In the genomic region with DNA sequence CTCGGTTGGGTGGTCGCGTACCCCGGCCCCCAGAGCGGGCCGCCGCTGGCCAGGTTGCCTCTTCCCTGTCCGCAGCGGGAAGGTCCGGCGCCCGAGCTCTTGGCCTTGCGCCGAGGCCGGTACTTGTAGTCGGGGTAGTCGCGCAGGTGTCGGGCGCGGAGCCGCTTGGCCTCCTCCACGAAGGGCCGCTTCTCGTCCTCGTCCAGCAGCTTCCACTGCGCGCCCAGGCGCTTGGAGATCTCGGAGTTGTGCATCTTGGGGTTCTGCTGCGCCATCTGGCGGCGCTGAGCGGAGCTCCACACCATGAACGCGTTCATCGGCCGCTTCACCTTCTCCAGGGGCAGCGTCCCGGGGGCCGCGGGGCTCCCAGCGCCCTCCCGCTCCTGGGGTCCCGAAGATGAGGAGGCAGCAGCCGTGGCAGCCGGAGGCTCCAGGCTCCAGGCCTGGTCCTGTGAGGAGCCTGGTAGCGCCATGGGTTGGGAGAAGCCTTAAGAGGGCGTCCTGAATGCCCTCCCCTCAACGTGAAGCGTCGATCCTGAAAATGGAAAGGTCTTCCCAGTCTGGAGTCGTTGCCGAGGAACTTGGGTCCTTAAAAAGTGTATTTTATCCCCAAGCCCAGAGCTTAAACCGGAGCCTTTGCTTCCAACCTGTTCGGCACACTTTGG, we compare ENCODE assay signal across 8 cellular contexts.
A peak's percentile ranks its signal among the peaks of the same experiment; 100 is the strongest.
DNase-seq lines count a peak whose midpoint lies in the region; ATAC-seq, FAIRE-seq and TF ChIP-seq lines count a peak whose summit lies in the region.

No MANE protein-coding gene starts in this region.

- no peaks in the 10 kb centered on the region for H3K27me3 ChIP-seq in muscle layer of duodenum (ENCODE audit: low read depth, low read length)

- H3K27ac ChIP-seq in muscle layer of duodenum (ENCODE audit: low read length) = no peak overlapping the region

- H3K9me3 ChIP-seq in muscle layer of duodenum (ENCODE audit: control insufficient read depth in 1 of 2, low read length in 2 of 2) = no peaks in the 10 kb centered on the region

- peaks cover 0 to 34% of the 10 kb centered on the region in 2 donors for H3K4me1 ChIP-seq in muscle layer of duodenum (ENCODE audit: control insufficient read depth in 1 of 2, insufficient read depth in 2 of 2, low read length in 2 of 2)

- H3K4me3 ChIP-seq in fibroblast of mammary gland (ENCODE audit: control insufficient read depth, low read depth, low read length) (no peak overlapping the region), muscle layer of duodenum (ENCODE audit: low read depth in 1 of 2, low read length in 2 of 2) (peak overlapping the region; percentile 37 to 71)

- ATAC-seq in GM19455 (IDR thresholded peaks at IDR 0.05; ENCODE audit: unreplicated experiment) = no peak

- DNase-seq in D721Med (ENCODE audit: insufficient read length, low spot score) (peak; percentile 93), NCI-H82 treated with DMSO at 0.1 percent for 48 hours (lab: John Stamatoyannopoulos, UW; ENCODE audit: unreplicated experiment) (peak; percentile 59), fibroblast of mammary gland (ENCODE audit: low read depth) (peak; percentile 88), glomerular visceral epithelial cell (ENCODE audit: extremely low spot score) (no peak)
- peak; percentile 40 for DNase-seq in activated effector memory CD4-positive, alpha-beta T cell treated with Interleukin-2 at 50 U/mL for 16 hours
- peak; percentile 22 to 55 for DNase-seq in stimulated activated CD8-positive, alpha-beta memory T cell treated with anti-CD3 and anti-CD28 coated beads, Interleukin-7, amount 100 ng/mL, for 4 hours (ENCODE audit: low read depth in 2 of 2)

- FAIRE-seq in D721Med (lab: Jason Lieb, UNC) = no peak

- H3K36me3 ChIP-seq in muscle layer of duodenum (ENCODE audit: control insufficient read depth in 1 of 2, insufficient read depth in 2 of 2, low read length in 2 of 2) = peaks cover 39 to 45% of the 10 kb centered on the region in 2 donors

- TF ChIP-seq CTCF in D721Med (IDR thresholded peaks at IDR 0.05; ENCODE audit: insufficient read depth, missing control alignments) (peak; percentile 53), fibroblast of mammary gland (conservative IDR thresholded peaks at IDR 0.05; ENCODE audit: control insufficient read depth, insufficient read depth, low read depth, low read length) (peak; percentile 67)
